ENCODE assay signal across 18 cellular contexts in genomic region chr6:46255528-46255927, GRCh38.
DNase-seq lines count a peak whose midpoint lies in the region; ATAC-seq and TF ChIP-seq lines count a peak whose summit lies in the region.
"Had no signal": no experiment of that assay in that cellular context is flagged by ENCODE, and none has a peak within 500 bp of the region (broad histone marks: within the 10 kb centered on the region; RNA-seq: fewer than 3 reads in every experiment).

No MANE protein-coding gene starts in this region.

- H3K27ac ChIP-seq in WERI-Rb-1 = no peak overlapping the region
- H3K27ac ChIP-seq in brain microvascular endothelial cell = no peak overlapping the region
- H3K27ac ChIP-seq: BLaER1, C4-2B had no signal

- H3K36me3 ChIP-seq in WERI-Rb-1 = no peaks in the 10 kb centered on the region
- H3K36me3 ChIP-seq in brain microvascular endothelial cell (replicated peaks) = no peaks in the 10 kb centered on the region
- H3K36me3 ChIP-seq: BLaER1 had no signal

- no peak overlapping the region for H3K4me3 ChIP-seq in WERI-Rb-1 (ENCODE audit: low read depth, low read length)
- no peak overlapping the region for H3K4me3 ChIP-seq in brain microvascular endothelial cell (ENCODE audit: low read depth, low read length)
- H3K4me3 ChIP-seq: BLaER1, GM12878 had no signal

- H3K27me3 ChIP-seq in WERI-Rb-1 (ENCODE audit: insufficient read depth, low read depth, severe bottlenecking) (no peaks in the 10 kb centered on the region), brain microvascular endothelial cell (replicated peaks) (no peaks in the 10 kb centered on the region)
- H3K27me3 ChIP-seq: BLaER1 had no signal

- DNase-seq in M059J (ENCODE audit: low read depth) (peak; percentile 56), WERI-Rb-1 (peak; percentile 54), foreskin melanocyte (peak; percentile 16), left lobe of liver (ENCODE audit: low spot score) (no peak), inferior parietal cortex (ENCODE audit: extremely low spot score) (no peak), brain microvascular endothelial cell (no peak)
- DNase-seq: CD4-positive, CD25-positive, alpha-beta regulatory T cell; CD8-positive, alpha-beta T cell; DMS 273 treated with DMSO at 0.1 percent for 48 hours; DMS79; EL; GDM1; H7; HCEC 1CT had no signal

- no peak for TF ChIP-seq CTCF in WERI-Rb-1 (IDR thresholded peaks at IDR 0.05; ENCODE audit: low read depth, low read length)
- no peak for TF ChIP-seq CTCF in brain microvascular endothelial cell (IDR thresholded peaks at IDR 0.05; ENCODE audit: low read depth, low read length, missing control alignments)

- in situ Hi-C loops in brain microvascular endothelial cell (cut with HindIII; ENCODE audit: low pct_ligation_motif_present, low sequenced_read_pairs) = no loop called here

- no peaks in the 10 kb centered on the region for H3K9me3 ChIP-seq in WERI-Rb-1 (ENCODE audit: severe bottlenecking)
- H3K9me3 ChIP-seq: BLaER1 had no signal

- peak; percentile 24 for ATAC-seq in left lobe of liver
- no peak for ATAC-seq in GM21390 (IDR thresholded peaks at IDR 0.05; ENCODE audit: unreplicated experiment)
- ATAC-seq: CD8-positive, alpha-beta T cell; GM12878 had no signal

Comparison
In these comparisons a context has a peak if more than half of its experiments do, and no peak if none do; other contexts are left out.
1. DNase-seq: peak in M059J (single experiment), WERI-Rb-1 (single experiment) and foreskin melanocyte (single experiment); none in left lobe of liver (single experiment), inferior parietal cortex (single experiment) and brain microvascular endothelial cell (single experiment).